Comparison of ENCODE assay signal across 16 cellular contexts in genomic region chr20:12201289-12201991, GRCh38.
DNase-seq lines count a peak whose midpoint lies in the region; ATAC-seq, FAIRE-seq and TF ChIP-seq lines count a peak whose summit lies in the region.
"Had no signal": no experiment of that assay in that cellular context is flagged by ENCODE, and none has a peak within 500 bp of the region (broad histone marks: within the 10 kb centered on the region; RNA-seq: fewer than 3 reads in every experiment).

No MANE protein-coding gene starts in this region.

- no peaks in the 10 kb centered on the region for H3K4me1 ChIP-seq in BE2C
- H3K4me1 ChIP-seq: colonic mucosa, esophagus muscularis mucosa had no signal

- ATAC-seq in left cardiac atrium, result peak; percentile 41 to 83
- no peak for ATAC-seq in GM21423 (IDR thresholded peaks at IDR 0.05; ENCODE audit: unreplicated experiment)
- no peak for ATAC-seq in HG03469 (IDR thresholded peaks at IDR 0.05; ENCODE audit: unreplicated experiment)
- ATAC-seq: stimulated activated naive CD8-positive, alpha-beta T cell treated with anti-CD3 and anti-CD28 coated beads, Interleukin-15, amount 100 ng/mL, for 72 hours had no signal

- TF ChIP-seq CTCF in HFF-Myc (IDR thresholded peaks at IDR 0.05; ENCODE audit: low read depth, low read length, missing control alignments) (no peak), bronchial epithelial cell (IDR thresholded peaks at IDR 0.05; ENCODE audit: insufficient read depth, low read length, severe bottlenecking) (no peak), BE2C (IDR thresholded peaks at IDR 0.05; ENCODE audit: low read depth, low read length) (no peak)

- H3K9me3 ChIP-seq in BE2C, result no peaks in the 10 kb centered on the region
- H3K9me3 ChIP-seq: colonic mucosa had no signal

- H3K4me3 ChIP-seq in HFF-Myc (replicated peaks; ENCODE audit: low read depth, low read length), result no peak overlapping the region
- H3K4me3 ChIP-seq in bronchial epithelial cell (ENCODE audit: low read depth, low read length), result no peak overlapping the region
- H3K4me3 ChIP-seq in BE2C (ENCODE audit: low read depth, low read length), result no peak overlapping the region
- H3K4me3 ChIP-seq: colonic mucosa, esophagus muscularis mucosa had no signal

- DNase-seq in AG08395 (ENCODE audit: low spot score) (peak; percentile 72), HFF-Myc (ENCODE audit: extremely low read depth, low read depth) (peak; percentile 16), bronchial epithelial cell (ENCODE audit: low read depth) (peak; percentile 0), left cardiac atrium (no peak), AML-193 (lab: John Stamatoyannopoulos, UW) (no peak), BE2C (no peak)
- DNase-seq: activated CD4-positive, alpha-beta T cell treated with anti-CD3 and anti-CD28 coated beads, Interleukin-2, amount 10 ng/mL, durations not matched to agents 24 days and 14 days; activated naive CD8-positive, alpha-beta T cell treated with anti-CD3 and anti-CD28 coated beads, Interleukin-2, amount 10 ng/mL, durations not matched to agents 7 days and 5 days; activated T-cell treated with anti-CD3 and anti-CD28 coated beads, Interleukin-2, amount 50 U/mL, for 1 hour; colonic mucosa; DMS79; NCI-H82; stimulated activated naive CD8-positive, alpha-beta T cell treated with anti-CD3 and anti-CD28 coated beads, Interleukin-15, amount 100 ng/mL, for 72 hours had no signal

- no peak for FAIRE-seq in bronchial epithelial cell (lab: Jason Lieb, UNC)

- intact Hi-C loops in left cardiac atrium (cut with DNase I), result loop anchor here in 1 of 2 donors (10.0 kb wide), 1 partner anchor 527 kb away; no protein-coding TSS in a partner anchor

- H3K27me3 ChIP-seq in bronchial epithelial cell (ENCODE audit: control insufficient read depth, insufficient read depth, low read length) (no peaks in the 10 kb centered on the region), BE2C (no peaks in the 10 kb centered on the region)
- H3K27me3 ChIP-seq: colonic mucosa, esophagus muscularis mucosa had no signal

- H3K36me3 ChIP-seq in bronchial epithelial cell (ENCODE audit: control insufficient read depth, insufficient read depth, low read length) (no peaks in the 10 kb centered on the region), BE2C (no peaks in the 10 kb centered on the region)
- H3K36me3 ChIP-seq: colonic mucosa, esophagus muscularis mucosa had no signal

Comparison
In these comparisons a context has a peak if more than half of its experiments do, and no peak if none do; other contexts are left out.
1. DNase-seq: peak in AG08395 (single experiment), HFF-Myc (single experiment) and bronchial epithelial cell (single experiment); none in left cardiac atrium (single experiment), AML-193 (0 of 2) and BE2C (single experiment).
2. ATAC-seq: peak in left cardiac atrium (2 of 2); none in GM21423 (single experiment) and HG03469 (single experiment).